ENCODE assay signal across 33 cellular contexts in genomic region chr7:111998326-111998725, GRCh38.
"Had no signal": no experiment of that assay in that cellular context is flagged by ENCODE, and none has a peak within 500 bp of the region (broad histone marks: within the 10 kb centered on the region; RNA-seq: fewer than 3 reads in every experiment).

No MANE protein-coding gene starts in this region.

- H3K9me3 Mint-ChIP-seq: activated CD4-positive, alpha-beta memory T cell treated with anti-CD3 and anti-CD28 coated beads for 36 hours; activated naive CD4-positive, alpha-beta T cell treated with anti-CD3 and anti-CD28 coated beads for 36 hours; activated naive CD8-positive, alpha-beta T cell treated with anti-CD3 and anti-CD28 coated beads for 36 hours; activated T-helper 1 cell treated with anti-CD3 and anti-CD28 coated beads, Interleukin-12 subunit alpha, Interleukin-12 subunit beta, Interleukin-2, Interleukin-4 antibody, amounts not matched to agents 30 ng/mL and 10 ng/mL and 1 ng/mL, durations not matched to agents 14 hours and 24 hours and 36 hours; memory B cell; naive thymus-derived CD8-positive, alpha-beta T cell; stimulated activated effector memory CD8-positive, alpha-beta T cell treated with anti-CD3 and anti-CD28 coated beads, Interleukin-12 subunit alpha, Interleukin-12 subunit beta, amount 100 ng/mL, for 72 hours; stimulated activated naive CD8-positive, alpha-beta T cell treated with anti-CD3 and anti-CD28 coated beads, Interleukin-15, Interleukin-2, amounts not matched to agents 100 ng/mL and 50 ng/mL, for 24 hours; T-helper 1 cell treated with Interleukin-12 subunit alpha and Interleukin-12 subunit beta and Interleukin-4 antibody, amounts not matched to agents 30 μg/mL and 1 μg/mL, for 36 hours had no signal

- ATAC-seq: foreskin keratinocyte; heart left ventricle; left ventricle myocardium superior; naive thymus-derived CD8-positive, alpha-beta T cell; right lobe of liver; stimulated activated effector memory CD8-positive, alpha-beta T cell treated with anti-CD3 and anti-CD28 coated beads, Interleukin-12 subunit alpha, Interleukin-12 subunit beta, amount 100 ng/mL, for 72 hours had no signal

- DNase-seq: activated CD4-positive, alpha-beta memory T cell treated with anti-CD3 and anti-CD28 coated beads for 36 hours; activated CD4-positive, alpha-beta T cell treated with anti-CD3 and anti-CD28 coated beads for 4 hours; activated CD8-positive, alpha-beta memory T cell treated with anti-CD3 and anti-CD28 coated beads, Interleukin-2, amount 50 U/mL, for 4 hours; activated effector memory CD4-positive, alpha-beta T cell treated with anti-CD3 and anti-CD28 coated beads, Interleukin-2, amount 50 U/mL, for 16 hours; activated naive CD4-positive, alpha-beta T cell treated with anti-CD3 and anti-CD28 coated beads for 36 hours; activated naive CD8-positive, alpha-beta T cell treated with anti-CD3 and anti-CD28 coated beads for 36 hours; activated T-cell treated with anti-CD3 and anti-CD28 coated beads, Interleukin-2, amount 50 U/mL, for 1 hour; adrenal gland; aorta; brain microvascular endothelial cell; effector CD8-positive, alpha-beta T cell; erythroblast; foreskin keratinocyte; heart left ventricle; left ventricle myocardium superior; naive thymus-derived CD8-positive, alpha-beta T cell; posterior cingulate gyrus; right lobe of liver; SK-N-SH; stimulated activated CD4-positive, alpha-beta T cell treated with anti-CD3 and anti-CD28 coated beads, Interleukin-12 subunit alpha, Interleukin-12 subunit beta, amount 100 ng/mL, for 4 hours; stimulated activated CD4-positive, alpha-beta T cell treated with anti-CD3 and anti-CD28 coated beads, Interleukin-4, amount 100 ng/mL, for 1 hour; SW 1271; T-helper 9 cell; thyroid gland; upper lobe of left lung had no signal

- H3K27ac Mint-ChIP-seq: activated CD4-positive, alpha-beta memory T cell treated with anti-CD3 and anti-CD28 coated beads for 36 hours; activated naive CD4-positive, alpha-beta T cell treated with anti-CD3 and anti-CD28 coated beads for 36 hours; activated naive CD8-positive, alpha-beta T cell treated with anti-CD3 and anti-CD28 coated beads for 36 hours; activated T-helper 1 cell treated with anti-CD3 and anti-CD28 coated beads, Interleukin-12 subunit alpha, Interleukin-12 subunit beta, Interleukin-2, Interleukin-4 antibody, amounts not matched to agents 30 ng/mL and 10 ng/mL and 1 ng/mL, durations not matched to agents 14 hours and 24 hours and 36 hours; memory B cell; naive thymus-derived CD8-positive, alpha-beta T cell; stimulated activated effector memory CD8-positive, alpha-beta T cell treated with anti-CD3 and anti-CD28 coated beads, Interleukin-12 subunit alpha, Interleukin-12 subunit beta, amount 100 ng/mL, for 72 hours; stimulated activated naive CD8-positive, alpha-beta T cell treated with anti-CD3 and anti-CD28 coated beads, Interleukin-15, Interleukin-2, amounts not matched to agents 100 ng/mL and 50 ng/mL, for 24 hours; T-helper 1 cell treated with Interleukin-12 subunit alpha and Interleukin-12 subunit beta and Interleukin-4 antibody, amounts not matched to agents 30 μg/mL and 1 μg/mL, for 36 hours had no signal

- H3K9me3 ChIP-seq: adrenal gland, heart left ventricle, right lobe of liver, SK-N-SH, thyroid gland, upper lobe of left lung, vagina had no signal

- H3K4me2 ChIP-seq: SK-N-SH had no signal

- H3K27me3 ChIP-seq: adrenal gland, brain microvascular endothelial cell, foreskin keratinocyte, heart left ventricle, right lobe of liver, thyroid gland, upper lobe of left lung, vagina had no signal

- H3K4me3 ChIP-seq: adrenal gland, heart left ventricle, right lobe of liver, thyroid gland, upper lobe of left lung, vagina had no signal

- H3K36me3 Mint-ChIP-seq: activated CD4-positive, alpha-beta memory T cell treated with anti-CD3 and anti-CD28 coated beads for 36 hours; activated naive CD8-positive, alpha-beta T cell treated with anti-CD3 and anti-CD28 coated beads for 36 hours; memory B cell; naive thymus-derived CD8-positive, alpha-beta T cell; stimulated activated effector memory CD8-positive, alpha-beta T cell treated with anti-CD3 and anti-CD28 coated beads, Interleukin-12 subunit alpha, Interleukin-12 subunit beta, amount 100 ng/mL, for 72 hours had no signal

- H3K36me3 ChIP-seq: adrenal gland, brain microvascular endothelial cell, right lobe of liver, thyroid gland, vagina had no signal

- H3K4me1 Mint-ChIP-seq: activated naive CD8-positive, alpha-beta T cell treated with anti-CD3 and anti-CD28 coated beads for 36 hours; memory B cell; naive thymus-derived CD8-positive, alpha-beta T cell; stimulated activated effector memory CD8-positive, alpha-beta T cell treated with anti-CD3 and anti-CD28 coated beads, Interleukin-12 subunit alpha, Interleukin-12 subunit beta, amount 100 ng/mL, for 72 hours had no signal

- H3K4me1 ChIP-seq: adrenal gland, right lobe of liver, thyroid gland, vagina had no signal

- H3K27ac ChIP-seq: adrenal gland, brain microvascular endothelial cell, foreskin keratinocyte, heart left ventricle, right lobe of liver, thyroid gland, upper lobe of left lung, vagina, VCaP had no signal

- H3K9ac ChIP-seq: SK-N-SH had no signal

- H3K4me3 Mint-ChIP-seq: activated CD4-positive, alpha-beta memory T cell treated with anti-CD3 and anti-CD28 coated beads for 36 hours; activated naive CD4-positive, alpha-beta T cell treated with anti-CD3 and anti-CD28 coated beads for 36 hours; activated naive CD8-positive, alpha-beta T cell treated with anti-CD3 and anti-CD28 coated beads for 36 hours; activated T-helper 1 cell treated with anti-CD3 and anti-CD28 coated beads, Interleukin-12 subunit alpha, Interleukin-12 subunit beta, Interleukin-2, Interleukin-4 antibody, amounts not matched to agents 30 ng/mL and 10 ng/mL and 1 ng/mL, durations not matched to agents 14 hours and 24 hours and 36 hours; memory B cell; naive thymus-derived CD8-positive, alpha-beta T cell; stimulated activated effector memory CD8-positive, alpha-beta T cell treated with anti-CD3 and anti-CD28 coated beads, Interleukin-12 subunit alpha, Interleukin-12 subunit beta, amount 100 ng/mL, for 72 hours; stimulated activated naive CD8-positive, alpha-beta T cell treated with anti-CD3 and anti-CD28 coated beads, Interleukin-15, Interleukin-2, amounts not matched to agents 100 ng/mL and 50 ng/mL, for 24 hours; T-helper 1 cell treated with Interleukin-12 subunit alpha and Interleukin-12 subunit beta and Interleukin-4 antibody, amounts not matched to agents 30 μg/mL and 1 μg/mL, for 36 hours had no signal

- H3K27me3 Mint-ChIP-seq: activated CD4-positive, alpha-beta memory T cell treated with anti-CD3 and anti-CD28 coated beads for 36 hours; memory B cell; stimulated activated naive CD8-positive, alpha-beta T cell treated with anti-CD3 and anti-CD28 coated beads, Interleukin-15, Interleukin-2, amounts not matched to agents 100 ng/mL and 50 ng/mL, for 24 hours had no signal

- FAIRE-seq: TTC549 had no signal
